16 cellular contexts compared by ENCODE assay signal in genomic region chr1:3888301-3888700, GRCh38. TPM values are rescaled to one million over a fixed set of nuclear protein-coding genes. Genes with fewer than 3 reads are reported as not detected.
DNase-seq lines count a peak whose midpoint lies in the region; ATAC-seq and TF ChIP-seq lines count a peak whose summit lies in the region.
"Had no signal": no experiment of that assay in that cellular context is flagged by ENCODE, and none has a peak within 500 bp of the region (broad histone marks: within the 10 kb centered on the region; RNA-seq: fewer than 3 reads in every experiment).

No MANE protein-coding gene starts in this region.

- no peaks in the 10 kb centered on the region for H3K79me1 ChIP-seq in neuronal stem cell (ENCODE audit: low read depth, low read length)

- no peak overlapping the region for H3K14ac ChIP-seq in neuronal stem cell (ENCODE audit: low read length)

- WGBS in neuronal stem cell (ENCODE audit: extremely low coverage in 2 of 2, insufficient read length in 2 of 2, insufficient replicate concordance in 1 of 2), 2 donors, result no CpG with 5 or more reads among the region's 15 CpGs
- 95% methylated on average over 6 of the region's 15 CpGs for WGBS in SK-N-SH (ENCODE audit: low lambda C conversion rate)

- H2BK15ac ChIP-seq in neuronal stem cell (ENCODE audit: low read length), result no peak overlapping the region

- H4K91ac ChIP-seq in neuronal stem cell (ENCODE audit: low read depth, low read length, poor library complexity), result no peak overlapping the region

- no peaks in the 10 kb centered on the region for H3K9me3 ChIP-seq in CD4-positive, alpha-beta memory T cell (ENCODE audit: control insufficient read depth in 1 of 2, low read length in 2 of 2)
- H3K9me3 ChIP-seq in neuronal stem cell (replicated peaks in 1 of 2; ENCODE audit: control insufficient read depth in 2 of 2, insufficient read depth in 1 of 2, low read depth in 1 of 2, low read length in 2 of 2), result no peaks in the 10 kb centered on the region
- H3K9me3 ChIP-seq in SK-N-SH, result no peaks in the 10 kb centered on the region
- H3K9me3 ChIP-seq: Caco-2 had no signal

- TF ChIP-seq EP300 in SK-N-SH (IDR thresholded peaks at IDR 0.05; ENCODE audit: borderline replicate concordance in 1 of 2, low read depth in 1 of 2, low read length in 1 of 2), result no peak

- H3K9ac ChIP-seq in neuronal stem cell (ENCODE audit: low read depth, low read length, poor library complexity) (peak overlapping the region; percentile 50), SK-N-SH (no peak overlapping the region)

- no peak overlapping the region for H2BK5ac ChIP-seq in neuronal stem cell (ENCODE audit: low read length)

- no peak overlapping the region for H3K18ac ChIP-seq in neuronal stem cell (ENCODE audit: low read length)

- POLR2A ChIA-PET in CD4-positive, alpha-beta memory T cell (lab: Charles Lee; ENCODE audit: partially characterized antibody), result interaction anchor here (0.7 to 1.4 kb wide), 2 partner anchors 10 to 11 kb away, joined by 3 read pairs; partner anchors contain the start of gene C1orf174
- POLR2A ChIA-PET in SK-N-SH (lab: Yijun Ruan, JAX), result interaction anchor here (0.7 kb wide), 1 partner anchor 410 kb away, joined by 3 read pairs; no protein-coding TSS in a partner anchor

- H3K27ac Mint-ChIP-seq in activated naive CD4-positive, alpha-beta T cell treated with anti-CD3 and anti-CD28 coated beads, Interleukin-2, amount 50 U/mL, for 24 hours, result peak overlapping the region; percentile 59
- H3K27ac Mint-ChIP-seq in activated naive CD4-positive, alpha-beta T cell treated with anti-CD3 and anti-CD28 coated beads, Interleukin-2, amount 10 ng/mL, durations not matched to agents 7 days and 5 days, result no peak overlapping the region
- peak overlapping the region in 4 of 7 donors; percentile 22 to 55 (median 36) for H3K27ac Mint-ChIP-seq in CD4-positive, alpha-beta memory T cell
- H3K27ac Mint-ChIP-seq in immature natural killer cell, result peak overlapping the region; percentile 74 to 99 (median 85)
- H3K27ac Mint-ChIP-seq: CD14-positive monocyte, HFFc6 had no signal

- H3F3A ChIP-seq in SK-N-SH (replicated peaks; ENCODE audit: insufficient read depth), result no peaks in the 10 kb centered on the region

- peaks cover 15% of the 10 kb centered on the region for H3K4me1 Mint-ChIP-seq in activated naive CD4-positive, alpha-beta T cell treated with anti-CD3 and anti-CD28 coated beads, Interleukin-2, amount 50 U/mL, for 24 hours
- H3K4me1 Mint-ChIP-seq in activated naive CD4-positive, alpha-beta T cell treated with anti-CD3 and anti-CD28 coated beads, Interleukin-2, amount 10 ng/mL, durations not matched to agents 7 days and 5 days, result peaks cover 19% of the 10 kb centered on the region
- peaks cover 18 to 19% (median 18%) of the 10 kb centered on the region in 4 donors for H3K4me1 Mint-ChIP-seq in CD4-positive, alpha-beta memory T cell
- H3K4me1 Mint-ChIP-seq in immature natural killer cell, result peaks cover 50 to 65% of the 10 kb centered on the region in 2 donors

- H3K4ac ChIP-seq in neuronal stem cell (ENCODE audit: low read length), result no peak overlapping the region

- peaks cover 15% of the 10 kb centered on the region for H3K36me3 Mint-ChIP-seq in activated naive CD4-positive, alpha-beta T cell treated with anti-CD3 and anti-CD28 coated beads, Interleukin-2, amount 50 U/mL, for 24 hours
- peaks cover 35% of the 10 kb centered on the region for H3K36me3 Mint-ChIP-seq in activated naive CD4-positive, alpha-beta T cell treated with anti-CD3 and anti-CD28 coated beads, Interleukin-2, amount 10 ng/mL, durations not matched to agents 7 days and 5 days
- H3K36me3 Mint-ChIP-seq in CD4-positive, alpha-beta memory T cell, result peaks cover 35 to 57% of the 10 kb centered on the region in 2 donors
- H3K36me3 Mint-ChIP-seq in immature natural killer cell, result peaks cover 21 to 33% (median 22%) of the 10 kb centered on the region in 3 donors

- ATAC-seq in HG03025 (IDR thresholded peaks at IDR 0.05; ENCODE audit: low FRiP score, unreplicated experiment), result no peak

- H4K20me1 ChIP-seq in SK-N-SH (ENCODE audit: insufficient read depth), result no peaks in the 10 kb centered on the region

- no peak overlapping the region for H3K23ac ChIP-seq in neuronal stem cell (ENCODE audit: low read depth, low read length, poor library complexity)

- H3K4me2 ChIP-seq in neuronal stem cell (ENCODE audit: insufficient read depth, low read length, poor library complexity, severe bottlenecking) (no peak overlapping the region), SK-N-SH (no peak overlapping the region)

- intact Hi-C loops in CD4-positive, alpha-beta memory T cell (cut with micrococcal nuclease), result no loop called here

- H2BK12ac ChIP-seq in neuronal stem cell (ENCODE audit: low read length), result no peak overlapping the region

- peaks cover 40% of the 10 kb centered on the region for H3K36me3 ChIP-seq in CD4-positive, alpha-beta memory T cell (ENCODE audit: insufficient read depth, low read length)
- H3K36me3 ChIP-seq in neuronal stem cell (replicated peaks in 1 of 2; ENCODE audit: control insufficient read depth in 2 of 2, insufficient read depth in 2 of 2, low read length in 2 of 2) (peaks cover 24 to 74% of the 10 kb centered on the region in 2 donors), SK-N-SH (replicated peaks in 1 of 2; ENCODE audit: control insufficient read depth in 1 of 2, insufficient read depth in 2 of 2, low read length in 1 of 2) (peaks cover 3 to 39% of the 10 kb centered on the region in 2 experiments)

- no peak overlapping the region for H2AK5ac ChIP-seq in neuronal stem cell (ENCODE audit: low read depth, low read length)

- no peak overlapping the region for H3K27ac ChIP-seq in CD4-positive, alpha-beta memory T cell (ENCODE audit: low read depth, low read length)
- H3K27ac ChIP-seq in neuronal stem cell (replicated peaks; ENCODE audit: low read length) (no peak overlapping the region), SK-N-SH (ENCODE audit: low read depth in 2 of 2, low read length in 1 of 2) (no peak overlapping the region)
- H3K27ac ChIP-seq: 22Rv1, HL-60 had no signal

- H3K27me3 ChIP-seq in CD4-positive, alpha-beta memory T cell (ENCODE audit: insufficient read depth, low read length), result no peaks in the 10 kb centered on the region
- H3K27me3 ChIP-seq in neuronal stem cell (ENCODE audit: control insufficient read depth in 3 of 3, insufficient read depth in 3 of 3, low read depth in 1 of 3, low read length in 3 of 3) (no peaks in the 10 kb centered on the region), SK-N-SH (ENCODE audit: insufficient read depth) (no peaks in the 10 kb centered on the region)

- H3K4me3 ChIP-seq in CD4-positive, alpha-beta memory T cell (ENCODE audit: low read length in 2 of 2), result no peak overlapping the region
- H3K4me3 ChIP-seq in neuronal stem cell (ENCODE audit: low read length in 2 of 2) (no peak overlapping the region), SK-N-SH (ENCODE audit: low read depth in 2 of 2, low read length in 1 of 2) (no peak overlapping the region)

- H3K79me2 ChIP-seq in SK-N-SH (ENCODE audit: insufficient read depth), result peaks cover 8% of the 10 kb centered on the region; the same call in 1 of the 2 replicates

- H3K4me3 Mint-ChIP-seq in activated naive CD4-positive, alpha-beta T cell treated with anti-CD3 and anti-CD28 coated beads, Interleukin-2, amount 50 U/mL, for 24 hours, result no peak overlapping the region
- no peak overlapping the region for H3K4me3 Mint-ChIP-seq in activated naive CD4-positive, alpha-beta T cell treated with anti-CD3 and anti-CD28 coated beads, Interleukin-2, amount 10 ng/mL, durations not matched to agents 7 days and 5 days
- H3K4me3 Mint-ChIP-seq in CD4-positive, alpha-beta memory T cell, result no peak overlapping the region
- H3K4me3 Mint-ChIP-seq in immature natural killer cell, result peak overlapping the region in 2 of 5 donors; percentile 21 to 53
- H3K4me3 Mint-ChIP-seq: CD14-positive monocyte; CD8-positive, alpha-beta memory T cell; HFFc6 had no signal

- no peaks in the 10 kb centered on the region for H3K9me2 ChIP-seq in SK-N-SH

- H2BK120ac ChIP-seq in neuronal stem cell (ENCODE audit: low read depth, low read length), result no peak overlapping the region

- no peak for DNase-seq in activated naive CD4-positive, alpha-beta T cell treated with anti-CD3 and anti-CD28 coated beads, Interleukin-2, amount 10 ng/mL, durations not matched to agents 7 days and 5 days
- DNase-seq in CD4-positive, alpha-beta memory T cell, result no peak
- DNase-seq in immature natural killer cell (no peak), neuronal stem cell (ENCODE audit: low spot score) (no peak), NCI-H446 (lab: John Stamatoyannopoulos, UW) (no peak), SK-N-SH (no peak)
- DNase-seq: Caco-2, GF-D8, HCEC 1CT, HFFc6 had no signal

- no peaks in the 10 kb centered on the region for H3K27me3 Mint-ChIP-seq in activated naive CD4-positive, alpha-beta T cell treated with anti-CD3 and anti-CD28 coated beads, Interleukin-2, amount 50 U/mL, for 24 hours
- no peaks in the 10 kb centered on the region for H3K27me3 Mint-ChIP-seq in activated naive CD4-positive, alpha-beta T cell treated with anti-CD3 and anti-CD28 coated beads, Interleukin-2, amount 10 ng/mL, durations not matched to agents 7 days and 5 days
- H3K27me3 Mint-ChIP-seq in CD4-positive, alpha-beta memory T cell, result no peaks in the 10 kb centered on the region
- H3K27me3 Mint-ChIP-seq in immature natural killer cell (ENCODE audit: low read depth in 3 of 3), result peaks cover 7 to 16% (median 10%) of the 10 kb centered on the region in 3 donors
- H3K27me3 Mint-ChIP-seq: CD8-positive, alpha-beta memory T cell had no signal

- H3K9me3 Mint-ChIP-seq in activated naive CD4-positive, alpha-beta T cell treated with anti-CD3 and anti-CD28 coated beads, Interleukin-2, amount 50 U/mL, for 24 hours, result no peaks in the 10 kb centered on the region
- no peaks in the 10 kb centered on the region for H3K9me3 Mint-ChIP-seq in activated naive CD4-positive, alpha-beta T cell treated with anti-CD3 and anti-CD28 coated beads, Interleukin-2, amount 10 ng/mL, durations not matched to agents 7 days and 5 days
- H3K9me3 Mint-ChIP-seq in CD4-positive, alpha-beta memory T cell, result no peaks in the 10 kb centered on the region
- no peaks in the 10 kb centered on the region for H3K9me3 Mint-ChIP-seq in immature natural killer cell
- H3K9me3 Mint-ChIP-seq: CD14-positive monocyte; CD8-positive, alpha-beta memory T cell; HFFc6 had no signal

- peaks cover 19% of the 10 kb centered on the region for H3K4me1 ChIP-seq in CD4-positive, alpha-beta memory T cell (ENCODE audit: insufficient read depth, low read length)
- H3K4me1 ChIP-seq in neuronal stem cell (ENCODE audit: control insufficient read depth in 2 of 2, insufficient read depth in 1 of 2, low read depth in 1 of 2, low read length in 2 of 2) (no peaks in the 10 kb centered on the region), SK-N-SH (ENCODE audit: control insufficient read depth in 1 of 2, insufficient read depth in 2 of 2, low read depth in 1 of 2, low read length in 1 of 2) (no peaks in the 10 kb centered on the region)
- H3K4me1 ChIP-seq: Caco-2 had no signal

- TF ChIP-seq RAD21 in SK-N-SH (IDR thresholded peaks at IDR 0.05; ENCODE audit: low read length), result no peak

- TF ChIP-seq CTCF in SK-N-SH (IDR thresholded peaks at IDR 0.05), result no peak

- CTCF ChIA-PET in activated naive CD4-positive, alpha-beta T cell treated with anti-CD3 and anti-CD28 coated beads, Interleukin-2, amount 10 ng/mL, durations not matched to agents 7 days and 5 days (lab: Charles Lee), result no interaction called here
- CTCF ChIA-PET in CD4-positive, alpha-beta memory T cell (lab: Charles Lee; ENCODE audit: partially characterized antibody), result no interaction called here
- CTCF ChIA-PET in SK-N-SH (lab: Yijun Ruan, JAX), result no interaction called here

- H2AFZ ChIP-seq in neuronal stem cell (ENCODE audit: low read length) (no peak overlapping the region), SK-N-SH (ENCODE audit: low read depth) (no peak overlapping the region)

- no peak overlapping the region for H4K8ac ChIP-seq in neuronal stem cell (ENCODE audit: low read depth, low read length)

RNA-seq across cellular contexts. Expression of gene C1orf174, which starts 11.8 kb away (rescaled TPM):
- total RNA-seq in CD4-positive, alpha-beta memory T cell, result 10 to 100 TPM; 34.6 to 36.0 TPM
- 10 to 100 TPM; 21.8 to 33.9 TPM for polyA plus RNA-seq in CD4-positive, alpha-beta memory T cell
- 10 to 100 TPM; 27.1 to 54.2 (median 34.0) TPM for polyA plus RNA-seq in immature natural killer cell
- polyA plus RNA-seq in neuronal stem cell (2013, experiment 1 of 2), result 30.3 TPM
- polyA plus RNA-seq in neuronal stem cell (2013, experiment 2 of 2), result 30.5 TPM
- polyA plus RNA-seq in SK-N-SH (2012; rRNA removed), result 21.4 and 22.8 TPM in 2 replicates
- 17.2 and 19.5 TPM in 2 replicates for polyA plus RNA-seq in SK-N-SH (2012; cell fraction: cytosol; rRNA removed)
- 39.6 and 40.5 TPM in 2 replicates for polyA plus RNA-seq in SK-N-SH (2012; cell fraction: nucleus; rRNA removed)

RNA-seq across cellular contexts. Expression of gene DFFB, which starts 31.0 kb away (rescaled TPM):
- total RNA-seq in CD4-positive, alpha-beta memory T cell, result 10 to 100 TPM; 23.2 to 26.1 TPM
- polyA plus RNA-seq in CD4-positive, alpha-beta memory T cell, result 10 to 100 TPM in 1 of 2 donors, 1 to 10 TPM in 1; 8.2 to 13.0 TPM
- polyA plus RNA-seq in immature natural killer cell (10 to 100 TPM in 2 of 3 donors, 1 to 10 TPM in 1; 8.3 to 25.6 (median 11.9) TPM), SK-N-SH (2012; rRNA removed) (8.2 and 8.9 TPM in 2 replicates)
- polyA plus RNA-seq in neuronal stem cell (2013, experiment 1 of 2), result 6.6 TPM
- 7.4 TPM for polyA plus RNA-seq in neuronal stem cell (2013, experiment 2 of 2)
- polyA plus RNA-seq in SK-N-SH (2012; cell fraction: cytosol; rRNA removed), result 6.0 and 8.2 TPM in 2 replicates
- polyA plus RNA-seq in SK-N-SH (2012; cell fraction: nucleus; rRNA removed), result 20.7 and 20.8 TPM in 2 replicates

RNA-seq across cellular contexts. Expression of gene CEP104, which starts 31.3 kb away (rescaled TPM):
- total RNA-seq in CD4-positive, alpha-beta memory T cell, result 10 to 100 TPM; 64.0 to 64.4 TPM
- 10 to 100 TPM; 10.3 to 30.7 TPM for polyA plus RNA-seq in CD4-positive, alpha-beta memory T cell
- polyA plus RNA-seq in immature natural killer cell (10 to 100 TPM in 2 of 3 donors, 1 to 10 TPM in 1; 2.5 to 32.7 (median 18.2) TPM), SK-N-SH (2012; rRNA removed) (19.2 and 22.7 TPM in 2 replicates)
- 12.6 TPM for polyA plus RNA-seq in neuronal stem cell (2013, experiment 1 of 2)
- 13.2 TPM for polyA plus RNA-seq in neuronal stem cell (2013, experiment 2 of 2)
- 19.8 and 23.1 TPM in 2 replicates for polyA plus RNA-seq in SK-N-SH (2012; cell fraction: cytosol; rRNA removed)
- polyA plus RNA-seq in SK-N-SH (2012; cell fraction: nucleus; rRNA removed), result 31.2 and 32.1 TPM in 2 replicates
